In genomic region chr19:39038098-39038497, GRCh38 we compare ENCODE assay signal across 7 cellular contexts. TPM values are rescaled to one million over a fixed set of nuclear protein-coding genes. Genes with fewer than 3 reads are reported as not detected.
DNase-seq lines count a peak whose midpoint lies in the region; ATAC-seq and TF ChIP-seq lines count a peak whose summit lies in the region.

No MANE protein-coding gene starts in this region.

- DNase-seq in G401 (ENCODE audit: low spot score) (peak; percentile 81), NCI-H146 (lab: John Stamatoyannopoulos, UW) (peak; percentile 64), chondrocyte (ENCODE audit: low spot score) (no peak), neural crest cell (ENCODE audit: low read depth, low spot score) (peak; percentile 15), OCI-M2 (lab: John Stamatoyannopoulos, UW; ENCODE audit: unreplicated experiment) (no peak)
- no peak for DNase-seq in activated T-cell treated with anti-CD3 and anti-CD28 coated beads, Interleukin-2, amount 50 U/mL, for 4 hours

- no peaks in the 10 kb centered on the region for H3K36me3 Mint-ChIP-seq in chondrocyte (ENCODE audit: low read depth)
- no peaks in the 10 kb centered on the region for H3K36me3 Mint-ChIP-seq in neural crest cell (ENCODE audit: low read depth)
- H3K36me3 Mint-ChIP-seq in activated T-cell treated with anti-CD3 and anti-CD28 coated beads, Interleukin-2, amount 50 U/mL, for 4 hours (ENCODE audit: insufficient read depth) = no peaks in the 10 kb centered on the region

- TF ChIP-seq CTCF in chondrocyte (IDR thresholded peaks at IDR 0.05) = peak; percentile 56
- no peak for TF ChIP-seq CTCF in neural crest cell (conservative IDR thresholded peaks at IDR 0.05)

- H3K27me3 Mint-ChIP-seq in chondrocyte (ENCODE audit: low read depth) = peaks cover 16% of the 10 kb centered on the region
- peaks cover 38% of the 10 kb centered on the region for H3K27me3 Mint-ChIP-seq in neural crest cell (ENCODE audit: low read depth)
- no peaks in the 10 kb centered on the region for H3K27me3 Mint-ChIP-seq in activated T-cell treated with anti-CD3 and anti-CD28 coated beads, Interleukin-2, amount 50 U/mL, for 4 hours (ENCODE audit: low read depth)

- H3K27ac Mint-ChIP-seq in chondrocyte (ENCODE audit: unreplicated experiment) = no peak overlapping the region
- H3K27ac Mint-ChIP-seq in neural crest cell (ENCODE audit: unreplicated experiment) = no peak overlapping the region

- no peak for ATAC-seq in HG03139 (IDR thresholded peaks at IDR 0.05; ENCODE audit: unreplicated experiment)
- ATAC-seq in activated T-cell treated with anti-CD3 and anti-CD28 coated beads, Interleukin-2, amount 50 U/mL, for 4 hours = no peak

- in situ Hi-C loops in G401 (cut with HindIII; ENCODE audit: low sequenced_read_pairs) = no loop called here

- peaks cover 3% of the 10 kb centered on the region for H3K4me1 Mint-ChIP-seq in chondrocyte (ENCODE audit: low read depth)
- H3K4me1 Mint-ChIP-seq in neural crest cell = peaks cover 3% of the 10 kb centered on the region
- no peaks in the 10 kb centered on the region for H3K4me1 Mint-ChIP-seq in activated T-cell treated with anti-CD3 and anti-CD28 coated beads, Interleukin-2, amount 50 U/mL, for 4 hours (ENCODE audit: low read depth)

- peaks cover 2% of the 10 kb centered on the region for H3K9me3 Mint-ChIP-seq in chondrocyte (ENCODE audit: low read depth)
- peaks cover 5% of the 10 kb centered on the region for H3K9me3 Mint-ChIP-seq in neural crest cell
- H3K9me3 Mint-ChIP-seq in activated T-cell treated with anti-CD3 and anti-CD28 coated beads, Interleukin-2, amount 50 U/mL, for 4 hours = no peaks in the 10 kb centered on the region

- H3K4me3 Mint-ChIP-seq in chondrocyte (ENCODE audit: unreplicated experiment) = no peak overlapping the region
- H3K4me3 Mint-ChIP-seq in neural crest cell = peak overlapping the region; percentile 53
- no peak overlapping the region for H3K4me3 Mint-ChIP-seq in activated T-cell treated with anti-CD3 and anti-CD28 coated beads, Interleukin-2, amount 50 U/mL, for 4 hours

RNA-seq across cellular contexts. Expression of gene FBXO27, which starts 5.7 kb away (rescaled TPM):
- 44.0 and 52.2 TPM in 2 replicates for total RNA-seq in G401 (2014; rRNA removed; shearing (Covaris generic))
- total RNA-seq in chondrocyte (4.6 to 7.4 TPM (median 6.7 TPM) in 3 replicates), neural crest cell (4.9 and 6.8 TPM in 2 replicates)
- under 1 TPM; 0.18 to 0.63 (median 0.20) TPM for total RNA-seq in activated T-cell treated with anti-CD3 and anti-CD28 coated beads, Interleukin-2, amount 50 U/mL, for 4 hours

RNA-seq across cellular contexts. Expression of gene ACP7, which starts 46.1 kb away (rescaled TPM):
- not detected in 2 replicates for total RNA-seq in G401 (2014; rRNA removed; shearing (Covaris generic))
- total RNA-seq in chondrocyte = not detected in 3 replicates
- total RNA-seq in neural crest cell = not detected in 2 replicates
- under 1 TPM in 1 of 3 donors, not detected in 2; 0.20 TPM for total RNA-seq in activated T-cell treated with anti-CD3 and anti-CD28 coated beads, Interleukin-2, amount 50 U/mL, for 4 hours

Comparison
In these comparisons a context has a peak if more than half of its experiments do, and no peak if none do; other contexts are left out.
1. DNase-seq: peak in G401 (single experiment), NCI-H146 (single experiment) and neural crest cell (single experiment); none in chondrocyte (single experiment), OCI-M2 (single experiment) and activated T-cell treated with anti-CD3 and anti-CD28 coated beads, Interleukin-2, amount 50 U/mL, for 4 hours (single experiment).